ENCODE assay signal across 25 cellular contexts in genomic region chr6:151052021-151052646, GRCh38.
A peak's percentile ranks its signal among the peaks of the same experiment; 100 is the strongest.
DNase-seq lines count a peak whose midpoint lies in the region; ATAC-seq and TF ChIP-seq lines count a peak whose summit lies in the region.
"Had no signal": no experiment of that assay in that cellular context is flagged by ENCODE, and none has a peak within 500 bp of the region (broad histone marks: within the 10 kb centered on the region; RNA-seq: fewer than 3 reads in every experiment).

No MANE protein-coding gene starts in this region.

- CTCF ChIA-PET in mammary epithelial cell (lab: Charles Lee; ENCODE audit: low non-redundant PET): interaction anchor here (0.6 to 0.9 kb wide), 5 partner anchors 11 to 366 kb away, joined by 3 to 20 read pairs (median 7); no protein-coding TSS in a partner anchor
- CTCF ChIA-PET in activated CD4-positive, alpha-beta memory T cell treated with anti-CD3 and anti-CD28 coated beads, Interleukin-2, amount 10 ng/mL, durations not matched to agents 7 days and 5 days (lab: Charles Lee): interaction anchor here (1.3 to 1.6 kb wide), 2 partner anchors 38 to 161 kb away, joined by 4 to 5 read pairs; no protein-coding TSS in a partner anchor

- ATAC-seq in activated naive CD8-positive, alpha-beta T cell treated with anti-CD3 and anti-CD28 coated beads, Interleukin-2, amount 50 U/mL, for 24 hours: no peak
- no peak for ATAC-seq in stimulated activated naive B cell treated with anti-CD40 and anti-IgM and Interleukin-4, amounts not matched to agents 10 μg/mL and 1 μg/mL and 100 μg/mL, for 72 hours (replicated peaks)
- ATAC-seq in GM18870 (IDR thresholded peaks at IDR 0.05; ENCODE audit: unreplicated experiment): no peak
- ATAC-seq: left ventricle myocardium superior had no signal

- peak overlapping the region; percentile 54 for H3K27ac Mint-ChIP-seq in activated naive CD8-positive, alpha-beta T cell treated with anti-CD3 and anti-CD28 coated beads for 36 hours
- H3K27ac Mint-ChIP-seq in activated naive CD8-positive, alpha-beta T cell treated with anti-CD3 and anti-CD28 coated beads, Interleukin-2, amount 50 U/mL, for 24 hours: no peak overlapping the region
- no peak overlapping the region for H3K27ac Mint-ChIP-seq in stimulated activated naive B cell treated with anti-CD40 and anti-IgM and Interleukin-4, amounts not matched to agents 10 μg/mL and 1 μg/mL and 100 μg/mL, for 72 hours
- H3K27ac Mint-ChIP-seq in activated CD4-positive, alpha-beta memory T cell treated with anti-CD3 and anti-CD28 coated beads, Interleukin-2, amount 10 ng/mL, durations not matched to agents 7 days and 5 days: no peak overlapping the region
- H3K27ac Mint-ChIP-seq: activated B cell treated with CpG ODN at 0.5 μM for 24 hours; activated naive CD8-positive, alpha-beta T cell treated with anti-CD3 and anti-CD28 coated beads, Interleukin-2, amount 10 ng/mL, durations not matched to agents 7 days and 5 days; activated T-helper 2 cell treated with anti-CD3 and anti-CD28 coated beads, Interferon-gamma antibody, Interleukin-2, Interleukin-4, amounts not matched to agents 10 μg/mL and 5 μg/mL and 100 μg/mL, durations not matched to agents 14 hours and 24 hours and 36 hours; natural killer cell treated with Interleukin-12 subunit alpha and Interleukin-12 subunit beta and Interleukin-15 and Interleukin-18, amount 100 ng/mL, for 72 hours had no signal

- H3F3A ChIP-seq in smooth muscle cell (ENCODE audit: low read depth): no peaks in the 10 kb centered on the region

- no peaks in the 10 kb centered on the region for H3K9me3 ChIP-seq in mammary epithelial cell (replicated peaks; ENCODE audit: insufficient read depth, low read length)
- H3K9me3 ChIP-seq in smooth muscle cell (replicated peaks; ENCODE audit: low read depth): no peaks in the 10 kb centered on the region

- peaks cover 56% of the 10 kb centered on the region for H3K36me3 Mint-ChIP-seq in activated naive CD8-positive, alpha-beta T cell treated with anti-CD3 and anti-CD28 coated beads for 36 hours
- peaks cover 47% of the 10 kb centered on the region for H3K36me3 Mint-ChIP-seq in activated naive CD8-positive, alpha-beta T cell treated with anti-CD3 and anti-CD28 coated beads, Interleukin-2, amount 50 U/mL, for 24 hours (ENCODE audit: low read depth)
- peaks cover 37 to 68% of the 10 kb centered on the region in 2 donors for H3K36me3 Mint-ChIP-seq in stimulated activated naive B cell treated with anti-CD40 and anti-IgM and Interleukin-4, amounts not matched to agents 10 μg/mL and 1 μg/mL and 100 μg/mL, for 72 hours
- H3K36me3 Mint-ChIP-seq in activated CD4-positive, alpha-beta memory T cell treated with anti-CD3 and anti-CD28 coated beads, Interleukin-2, amount 10 ng/mL, durations not matched to agents 7 days and 5 days (ENCODE audit: low read depth): peaks cover 25% of the 10 kb centered on the region

- H3K27ac ChIP-seq in mammary epithelial cell (ENCODE audit: insufficient read depth, low read depth, low read length) (peak overlapping the region; percentile 70), smooth muscle cell (ENCODE audit: low read depth) (no peak overlapping the region)

- H3K4me1 ChIP-seq in mammary epithelial cell (ENCODE audit: insufficient read depth, low read length): peaks cover 21% of the 10 kb centered on the region
- no peaks in the 10 kb centered on the region for H3K4me1 ChIP-seq in smooth muscle cell (ENCODE audit: low read depth)

- peak; percentile 29 to 63 for TF ChIP-seq CTCF in mammary epithelial cell (conservative IDR thresholded peaks at IDR 0.05 in 1 of 2, IDR thresholded peaks at IDR 0.05 in 1 of 2; ENCODE audit: extremely low read depth in 1 of 2, insufficient read depth in 1 of 2, low read depth in 1 of 2, low read length in 2 of 2)
- no peak for TF ChIP-seq CTCF in smooth muscle cell (IDR thresholded peaks at IDR 0.05; ENCODE audit: borderline replicate concordance, insufficient read depth, poor library complexity, severe bottlenecking)

- POLR2A ChIA-PET in activated CD4-positive, alpha-beta memory T cell treated with anti-CD3 and anti-CD28 coated beads, Interleukin-2, amount 10 ng/mL, durations not matched to agents 7 days and 5 days (lab: Charles Lee): no interaction called here

- H3K79me2 ChIP-seq in mammary epithelial cell (ENCODE audit: insufficient read depth, low read length) (no peaks in the 10 kb centered on the region), smooth muscle cell (ENCODE audit: low read depth) (no peaks in the 10 kb centered on the region)

- DNase-seq in activated naive CD8-positive, alpha-beta T cell treated with anti-CD3 and anti-CD28 coated beads for 36 hours: no peak
- no peak for DNase-seq in activated naive CD8-positive, alpha-beta T cell treated with anti-CD3 and anti-CD28 coated beads, Interleukin-2, amount 50 U/mL, for 24 hours
- DNase-seq in mammary epithelial cell (peak; percentile 94), left kidney (ENCODE audit: low read depth, low spot score) (peak; percentile 83), smooth muscle cell (lab: John Stamatoyannopoulos, UW; ENCODE audit: unreplicated experiment) (no peak)
- DNase-seq in stimulated activated naive B cell treated with anti-CD40 and anti-IgM and Interleukin-4, amounts not matched to agents 10 μg/mL and 1 μg/mL and 100 μg/mL, for 72 hours: no peak
- no peak for DNase-seq in activated CD4-positive, alpha-beta memory T cell treated with anti-CD3 and anti-CD28 coated beads, Interleukin-2, amount 10 ng/mL, durations not matched to agents 7 days and 5 days
- DNase-seq: activated B cell treated with CpG ODN at 0.5 μM for 24 hours; activated CD4-positive, alpha-beta T cell treated with anti-CD3 and anti-CD28 coated beads, Interleukin-2, amount 50 U/mL, for 48 hours; activated naive CD8-positive, alpha-beta T cell treated with anti-CD3 and anti-CD28 coated beads, Interleukin-2, amount 10 ng/mL, durations not matched to agents 7 days and 5 days; AML-193; effector CD8-positive, alpha-beta T cell; foreskin melanocyte; GF-D8; GOT3; left ventricle myocardium superior; NCI-H1092 treated with DMSO at 0.1 percent for 48 hours; NCI-H2029; NCI-H2227 treated with DMSO at 0.1 percent for 48 hours; SHP77; T1000; trophoblast cell had no signal

- H3K4me3 ChIP-seq in mammary epithelial cell (replicated peaks in 1 of 3; ENCODE audit: insufficient read depth in 1 of 3, low read depth in 2 of 3, low read length in 3 of 3) (no peak overlapping the region), smooth muscle cell (no peak overlapping the region)

- 38% methylated on average over 12 of the region's 12 CpGs for WGBS in mammary epithelial cell (ENCODE audit: low coverage, missing lambda C conversion rate)
- WGBS in smooth muscle cell (ENCODE audit: low lambda C conversion rate): 91% methylated on average over 12 of the region's 12 CpGs

- H3K27me3 ChIP-seq in mammary epithelial cell (ENCODE audit: insufficient read depth, low read length): no peaks in the 10 kb centered on the region
- no peaks in the 10 kb centered on the region for H3K27me3 ChIP-seq in smooth muscle cell (ENCODE audit: low read depth)

- intact Hi-C loops in mammary epithelial cell (cut with micrococcal nuclease): loop anchor here (1.0 kb wide), 1 partner anchor 30 kb away; no protein-coding TSS in a partner anchor

- in situ Hi-C loops in mammary epithelial cell (cut with MboI; ENCODE audit: low sequenced_read_pairs in 2 of 2): no loop called here

- H3K27me3 Mint-ChIP-seq in activated naive CD8-positive, alpha-beta T cell treated with anti-CD3 and anti-CD28 coated beads for 36 hours: no peaks in the 10 kb centered on the region
- no peaks in the 10 kb centered on the region for H3K27me3 Mint-ChIP-seq in activated naive CD8-positive, alpha-beta T cell treated with anti-CD3 and anti-CD28 coated beads, Interleukin-2, amount 50 U/mL, for 24 hours
- no peaks in the 10 kb centered on the region for H3K27me3 Mint-ChIP-seq in stimulated activated naive B cell treated with anti-CD40 and anti-IgM and Interleukin-4, amounts not matched to agents 10 μg/mL and 1 μg/mL and 100 μg/mL, for 72 hours
- H3K27me3 Mint-ChIP-seq in activated CD4-positive, alpha-beta memory T cell treated with anti-CD3 and anti-CD28 coated beads, Interleukin-2, amount 10 ng/mL, durations not matched to agents 7 days and 5 days: no peaks in the 10 kb centered on the region
- H3K27me3 Mint-ChIP-seq: activated B cell treated with CpG ODN at 0.5 μM for 24 hours; activated naive CD8-positive, alpha-beta T cell treated with anti-CD3 and anti-CD28 coated beads, Interleukin-2, amount 10 ng/mL, durations not matched to agents 7 days and 5 days; natural killer cell treated with Interleukin-12 subunit alpha and Interleukin-12 subunit beta and Interleukin-15 and Interleukin-18, amount 100 ng/mL, for 72 hours had no signal

- H3K4me2 ChIP-seq in mammary epithelial cell (ENCODE audit: insufficient read depth, low read depth, low read length) (peak overlapping the region; percentile 17), smooth muscle cell (no peak overlapping the region)

- dilution Hi-C loops in mammary epithelial cell (cut with HindIII; ENCODE audit: low sequenced_read_pairs): no loop called here

- peak overlapping the region; percentile 27 for H3K4me3 Mint-ChIP-seq in activated naive CD8-positive, alpha-beta T cell treated with anti-CD3 and anti-CD28 coated beads for 36 hours
- H3K4me3 Mint-ChIP-seq in activated naive CD8-positive, alpha-beta T cell treated with anti-CD3 and anti-CD28 coated beads, Interleukin-2, amount 50 U/mL, for 24 hours: no peak overlapping the region
- H3K4me3 Mint-ChIP-seq in stimulated activated naive B cell treated with anti-CD40 and anti-IgM and Interleukin-4, amounts not matched to agents 10 μg/mL and 1 μg/mL and 100 μg/mL, for 72 hours: no peak overlapping the region
- H3K4me3 Mint-ChIP-seq in activated CD4-positive, alpha-beta memory T cell treated with anti-CD3 and anti-CD28 coated beads, Interleukin-2, amount 10 ng/mL, durations not matched to agents 7 days and 5 days: no peak overlapping the region
- H3K4me3 Mint-ChIP-seq: activated B cell treated with CpG ODN at 0.5 μM for 24 hours; activated naive CD8-positive, alpha-beta T cell treated with anti-CD3 and anti-CD28 coated beads, Interleukin-2, amount 10 ng/mL, durations not matched to agents 7 days and 5 days; natural killer cell treated with Interleukin-12 subunit alpha and Interleukin-12 subunit beta and Interleukin-15 and Interleukin-18, amount 100 ng/mL, for 72 hours had no signal

- TSS peak; percentile 97 for BruUV-seq in mammary epithelial cell (replicated peaks; lab: Mats Ljungman, UMichigan)

- H3K36me3 ChIP-seq in mammary epithelial cell (ENCODE audit: insufficient read depth, low read length) (peaks cover 5% of the 10 kb centered on the region), smooth muscle cell (ENCODE audit: low read depth) (no peaks in the 10 kb centered on the region)

- H4K20me1 ChIP-seq in mammary epithelial cell (ENCODE audit: insufficient read depth, low read length) (no peaks in the 10 kb centered on the region), smooth muscle cell (ENCODE audit: low read depth) (no peaks in the 10 kb centered on the region)

- H2AFZ ChIP-seq in mammary epithelial cell (ENCODE audit: low read depth, low read length) (no peak overlapping the region), smooth muscle cell (ENCODE audit: low read depth) (no peak overlapping the region)

- H3K9me3 Mint-ChIP-seq in activated naive CD8-positive, alpha-beta T cell treated with anti-CD3 and anti-CD28 coated beads for 36 hours: peaks cover 7% of the 10 kb centered on the region
- peaks cover 6% of the 10 kb centered on the region for H3K9me3 Mint-ChIP-seq in activated naive CD8-positive, alpha-beta T cell treated with anti-CD3 and anti-CD28 coated beads, Interleukin-2, amount 50 U/mL, for 24 hours
- peaks cover 5 to 8% of the 10 kb centered on the region in 2 donors for H3K9me3 Mint-ChIP-seq in stimulated activated naive B cell treated with anti-CD40 and anti-IgM and Interleukin-4, amounts not matched to agents 10 μg/mL and 1 μg/mL and 100 μg/mL, for 72 hours
- H3K9me3 Mint-ChIP-seq in activated CD4-positive, alpha-beta memory T cell treated with anti-CD3 and anti-CD28 coated beads, Interleukin-2, amount 10 ng/mL, durations not matched to agents 7 days and 5 days: peaks cover 12% of the 10 kb centered on the region

- H3K9ac ChIP-seq in mammary epithelial cell (ENCODE audit: insufficient read depth, low read length) (peak overlapping the region; percentile 12), smooth muscle cell (ENCODE audit: low read depth) (no peak overlapping the region)

- peaks cover 12% of the 10 kb centered on the region for H3K4me1 Mint-ChIP-seq in activated naive CD8-positive, alpha-beta T cell treated with anti-CD3 and anti-CD28 coated beads for 36 hours
- peaks cover 13% of the 10 kb centered on the region for H3K4me1 Mint-ChIP-seq in activated naive CD8-positive, alpha-beta T cell treated with anti-CD3 and anti-CD28 coated beads, Interleukin-2, amount 50 U/mL, for 24 hours
- peaks cover 0 to 3% of the 10 kb centered on the region in 2 donors for H3K4me1 Mint-ChIP-seq in stimulated activated naive B cell treated with anti-CD40 and anti-IgM and Interleukin-4, amounts not matched to agents 10 μg/mL and 1 μg/mL and 100 μg/mL, for 72 hours
- H3K4me1 Mint-ChIP-seq in activated CD4-positive, alpha-beta memory T cell treated with anti-CD3 and anti-CD28 coated beads, Interleukin-2, amount 10 ng/mL, durations not matched to agents 7 days and 5 days: no peaks in the 10 kb centered on the region
- H3K4me1 Mint-ChIP-seq: activated B cell treated with CpG ODN at 0.5 μM for 24 hours; activated naive CD8-positive, alpha-beta T cell treated with anti-CD3 and anti-CD28 coated beads, Interleukin-2, amount 10 ng/mL, durations not matched to agents 7 days and 5 days had no signal

Comparison
In these comparisons a context has a peak if more than half of its experiments do, and no peak if none do; other contexts are left out.
1. DNase-seq: peak in mammary epithelial cell (single experiment) and left kidney (single experiment); none in activated naive CD8-positive, alpha-beta T cell treated with anti-CD3 and anti-CD28 coated beads for 36 hours (single experiment), activated naive CD8-positive, alpha-beta T cell treated with anti-CD3 and anti-CD28 coated beads, Interleukin-2, amount 50 U/mL, for 24 hours (single experiment), stimulated activated naive B cell treated with anti-CD40 and anti-IgM and Interleukin-4, amounts not matched to agents 10 μg/mL and 1 μg/mL and 100 μg/mL, for 72 hours (single experiment), smooth muscle cell (single experiment) and activated CD4-positive, alpha-beta memory T cell treated with anti-CD3 and anti-CD28 coated beads, Interleukin-2, amount 10 ng/mL, durations not matched to agents 7 days and 5 days (single experiment).